In the genomic region with DNA sequence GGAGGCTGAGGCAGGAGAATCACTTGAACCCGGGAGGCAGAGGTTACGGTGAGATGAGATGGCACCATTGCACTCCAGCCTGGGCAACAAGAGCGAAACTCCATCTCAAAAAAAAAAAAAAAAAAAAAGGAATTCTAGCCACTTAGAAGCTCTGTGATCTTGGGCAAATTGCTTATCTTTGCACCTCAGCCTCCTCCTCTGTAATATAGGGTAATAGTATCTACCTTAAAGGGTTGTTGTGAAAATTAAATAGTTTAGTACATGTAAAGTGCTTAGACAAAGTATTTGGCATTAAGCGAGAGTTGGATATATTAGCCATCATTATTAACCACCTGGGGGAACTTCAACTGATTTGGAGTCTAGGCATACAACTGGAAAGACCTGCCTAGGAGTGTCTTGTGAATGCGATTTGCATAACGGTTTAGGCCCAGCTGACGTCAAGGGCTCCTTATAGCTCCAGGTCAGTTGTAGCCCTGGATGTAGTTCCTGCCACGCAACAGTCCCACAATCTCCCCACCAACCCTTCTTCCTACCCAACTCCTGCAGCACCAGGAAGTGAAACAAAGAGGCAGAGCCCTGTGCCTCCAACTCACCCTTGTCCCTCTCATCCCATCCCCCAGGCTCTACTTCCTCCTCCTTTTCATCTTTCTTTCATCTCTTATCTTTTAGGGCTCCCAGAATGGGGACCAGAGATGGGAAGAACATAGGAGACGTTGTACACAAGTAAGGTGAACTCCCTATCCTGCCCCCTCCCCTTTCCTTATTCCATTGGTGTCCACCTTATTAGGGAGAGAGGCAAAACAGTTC, we compare ENCODE assay signal across 1 cellular context.
TF ChIP-seq lines count a peak whose summit lies in the region.

No MANE protein-coding gene starts in this region.

TF ChIP-seq in K562, 482 proteins besides CTCF, POLR2A, EP300 and RAD21 (continues in another document):
- TF ChIP-seq SMC3 (conservative IDR thresholded peaks at IDR 0.05; ENCODE audit: insufficient read depth, low read depth, low read length) (no peak), SMARCA5 (IDR thresholded peaks at IDR 0.05) (no peak), CBX2 (IDR thresholded peaks at IDR 0.05; ENCODE audit: insufficient read depth, low read length, poor library complexity, severe bottlenecking) (no peak), MTA3 (IDR thresholded peaks at IDR 0.05; ENCODE audit: borderline replicate concordance) (peak; percentile 92), MCM2 (IDR thresholded peaks at IDR 0.05; ENCODE audit: low read depth) (no peak), ATF1 (CRISPR knock-in tag; IDR thresholded peaks at IDR 0.05) (no peak), ATF1 (tag; IDR thresholded peaks at IDR 0.05) (peak; percentile 94), POLR3A (IDR thresholded peaks at IDR 0.05; ENCODE audit: borderline replicate concordance, extremely low read depth, insufficient read depth, insufficient read length) (no peak), ATF7 (IDR thresholded peaks at IDR 0.05) (peak; percentile 96), NR2F6 (CRISPR knock-in tag; IDR thresholded peaks at IDR 0.05) (peak; percentile 47; the same call in 1 of the 2 replicates), KDM4B (IDR thresholded peaks at IDR 0.05; ENCODE audit: borderline replicate concordance in 2 of 2, low read depth in 1 of 2) (no peak), SRF (CRISPR knock-in tag; IDR thresholded peaks at IDR 0.05) (no peak; a peak in 1 of 4 replicates), GATAD2A (IDR thresholded peaks at IDR 0.05) (no peak), BRCA1 (IDR thresholded peaks at IDR 0.05) (no peak), BRCA1 (CRISPR knock-in tag; IDR thresholded peaks at IDR 0.05) (no peak), SNIP1 (IDR thresholded peaks at IDR 0.05; ENCODE audit: low read depth) (no peak), MTA1 (IDR thresholded peaks at IDR 0.05; ENCODE audit: borderline replicate concordance) (peak; percentile 78; the same call in 1 of the 2 replicates), TAF7 (tag; IDR thresholded peaks at IDR 0.05) (no peak), NR4A1 (CRISPR knock-in tag; IDR thresholded peaks at IDR 0.05) (no peak), NR4A1 (tag; IDR thresholded peaks at IDR 0.05) (no peak; the same call in 1 of the 2 replicates), SRSF9 (IDR thresholded peaks at IDR 0.05; ENCODE audit: borderline replicate concordance, low read depth, low read length) (no peak), TRIM24 (IDR thresholded peaks at IDR 0.05) (peak; percentile 26 to 36; a peak in 2 of 4 replicates), PML (IDR thresholded peaks at IDR 0.05; ENCODE audit: low read length) (peak; percentile 12; the same call in 1 of the 2 replicates), ZZZ3 (IDR thresholded peaks at IDR 0.05) (no peak), NEUROD1 (IDR thresholded peaks at IDR 0.05; ENCODE audit: borderline replicate concordance, low read depth, low read length, partially characterized antibody) (peak; percentile 48), NBN (IDR thresholded peaks at IDR 0.05; ENCODE audit: low read depth) (peak; percentile 79; the same call in 1 of the 2 replicates), XRCC4 (IDR thresholded peaks at IDR 0.05; ENCODE audit: extremely low read depth, insufficient read depth, insufficient read length) (no peak), BCOR (IDR thresholded peaks at IDR 0.05) (no peak), TEAD2 (tag; IDR thresholded peaks at IDR 0.05) (no peak), DACH1 (IDR thresholded peaks at IDR 0.05; ENCODE audit: partially characterized antibody) (peak; percentile 83), NFIC (IDR thresholded peaks at IDR 0.05) (peak; percentile 22; the same call in 1 of the 2 replicates), ARNT (IDR thresholded peaks at IDR 0.05) (no peak; a peak in 2 of 4 replicates), JUN (IDR thresholded peaks at IDR 0.05; ENCODE audit: borderline replicate concordance, low read depth, low read length) (peak; percentile 86), JUN (CRISPR knock-in tag; IDR thresholded peaks at IDR 0.05; ENCODE audit: borderline replicate concordance) (peak; percentile 87; the same call in 1 of the 2 replicates), ZNF174 (CRISPR knock-in tag; IDR thresholded peaks at IDR 0.05) (no peak)
- TF ChIP-seq, protein P1, sequence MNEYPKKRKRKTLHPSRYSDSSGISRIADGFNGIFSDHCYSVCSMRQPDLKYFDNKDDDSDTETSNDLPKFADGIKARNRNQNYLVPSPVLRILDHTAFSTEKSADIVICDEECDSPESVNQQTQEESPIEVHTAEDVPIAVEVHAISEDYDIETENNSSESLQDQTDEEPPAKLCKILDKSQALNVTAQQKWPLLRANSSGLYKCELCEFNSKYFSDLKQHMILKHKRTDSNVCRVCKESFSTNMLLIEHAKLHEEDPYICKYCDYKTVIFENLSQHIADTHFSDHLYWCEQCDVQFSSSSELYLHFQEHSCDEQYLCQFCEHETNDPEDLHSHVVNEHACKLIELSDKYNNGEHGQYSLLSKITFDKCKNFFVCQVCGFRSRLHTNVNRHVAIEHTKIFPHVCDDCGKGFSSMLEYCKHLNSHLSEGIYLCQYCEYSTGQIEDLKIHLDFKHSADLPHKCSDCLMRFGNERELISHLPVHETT (CRISPR knock-in tag; conservative IDR thresholded peaks at IDR 0.05 in 1 of 2, IDR thresholded peaks at IDR 0.05 in 1 of 2): peak in 1 of 2 experiments; percentile 57; a peak in 1 of 4 replicates
- TF ChIP-seq, protein P2, sequence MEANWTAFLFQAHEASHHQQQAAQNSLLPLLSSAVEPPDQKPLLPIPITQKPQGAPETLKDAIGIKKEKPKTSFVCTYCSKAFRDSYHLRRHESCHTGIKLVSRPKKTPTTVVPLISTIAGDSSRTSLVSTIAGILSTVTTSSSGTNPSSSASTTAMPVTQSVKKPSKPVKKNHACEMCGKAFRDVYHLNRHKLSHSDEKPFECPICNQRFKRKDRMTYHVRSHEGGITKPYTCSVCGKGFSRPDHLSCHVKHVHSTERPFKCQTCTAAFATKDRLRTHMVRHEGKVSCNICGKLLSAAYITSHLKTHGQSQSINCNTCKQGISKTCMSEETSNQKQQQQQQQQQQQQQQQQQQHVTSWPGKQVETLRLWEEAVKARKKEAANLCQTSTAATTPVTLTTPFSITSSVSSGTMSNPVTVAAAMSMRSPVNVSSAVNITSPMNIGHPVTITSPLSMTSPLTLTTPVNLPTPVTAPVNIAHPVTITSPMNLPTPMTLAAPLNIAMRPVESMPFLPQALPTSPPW (CRISPR knock-in tag; IDR thresholded peaks at IDR 0.05): no peak; the same call in none of the 2 replicates
- TF ChIP-seq, protein P3, sequence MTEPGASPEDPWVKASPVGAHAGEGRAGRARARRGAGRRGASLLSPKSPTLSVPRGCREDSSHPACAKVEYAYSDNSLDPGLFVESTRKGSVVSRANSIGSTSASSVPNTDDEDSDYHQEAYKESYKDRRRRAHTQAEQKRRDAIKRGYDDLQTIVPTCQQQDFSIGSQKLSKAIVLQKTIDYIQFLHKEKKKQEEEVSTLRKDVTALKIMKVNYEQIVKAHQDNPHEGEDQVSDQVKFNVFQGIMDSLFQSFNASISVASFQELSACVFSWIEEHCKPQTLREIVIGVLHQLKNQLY (CRISPR knock-in tag; conservative IDR thresholded peaks at IDR 0.05): no peak
- TF ChIP-seq, protein P4, sequence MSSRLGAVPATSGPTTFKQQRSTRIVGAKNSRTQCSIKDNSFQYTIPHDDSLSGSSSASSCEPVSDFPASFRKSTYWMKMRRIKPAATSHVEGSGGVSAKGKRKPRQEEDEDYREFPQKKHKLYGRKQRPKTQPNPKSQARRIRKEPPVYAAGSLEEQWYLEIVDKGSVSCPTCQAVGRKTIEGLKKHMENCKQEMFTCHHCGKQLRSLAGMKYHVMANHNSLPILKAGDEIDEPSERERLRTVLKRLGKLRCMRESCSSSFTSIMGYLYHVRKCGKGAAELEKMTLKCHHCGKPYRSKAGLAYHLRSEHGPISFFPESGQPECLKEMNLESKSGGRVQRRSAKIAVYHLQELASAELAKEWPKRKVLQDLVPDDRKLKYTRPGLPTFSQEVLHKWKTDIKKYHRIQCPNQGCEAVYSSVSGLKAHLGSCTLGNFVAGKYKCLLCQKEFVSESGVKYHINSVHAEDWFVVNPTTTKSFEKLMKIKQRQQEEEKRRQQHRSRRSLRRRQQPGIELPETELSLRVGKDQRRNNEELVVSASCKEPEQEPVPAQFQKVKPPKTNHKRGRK (tag; IDR thresholded peaks at IDR 0.05): no peak
- TF ChIP-seq, protein P5, sequence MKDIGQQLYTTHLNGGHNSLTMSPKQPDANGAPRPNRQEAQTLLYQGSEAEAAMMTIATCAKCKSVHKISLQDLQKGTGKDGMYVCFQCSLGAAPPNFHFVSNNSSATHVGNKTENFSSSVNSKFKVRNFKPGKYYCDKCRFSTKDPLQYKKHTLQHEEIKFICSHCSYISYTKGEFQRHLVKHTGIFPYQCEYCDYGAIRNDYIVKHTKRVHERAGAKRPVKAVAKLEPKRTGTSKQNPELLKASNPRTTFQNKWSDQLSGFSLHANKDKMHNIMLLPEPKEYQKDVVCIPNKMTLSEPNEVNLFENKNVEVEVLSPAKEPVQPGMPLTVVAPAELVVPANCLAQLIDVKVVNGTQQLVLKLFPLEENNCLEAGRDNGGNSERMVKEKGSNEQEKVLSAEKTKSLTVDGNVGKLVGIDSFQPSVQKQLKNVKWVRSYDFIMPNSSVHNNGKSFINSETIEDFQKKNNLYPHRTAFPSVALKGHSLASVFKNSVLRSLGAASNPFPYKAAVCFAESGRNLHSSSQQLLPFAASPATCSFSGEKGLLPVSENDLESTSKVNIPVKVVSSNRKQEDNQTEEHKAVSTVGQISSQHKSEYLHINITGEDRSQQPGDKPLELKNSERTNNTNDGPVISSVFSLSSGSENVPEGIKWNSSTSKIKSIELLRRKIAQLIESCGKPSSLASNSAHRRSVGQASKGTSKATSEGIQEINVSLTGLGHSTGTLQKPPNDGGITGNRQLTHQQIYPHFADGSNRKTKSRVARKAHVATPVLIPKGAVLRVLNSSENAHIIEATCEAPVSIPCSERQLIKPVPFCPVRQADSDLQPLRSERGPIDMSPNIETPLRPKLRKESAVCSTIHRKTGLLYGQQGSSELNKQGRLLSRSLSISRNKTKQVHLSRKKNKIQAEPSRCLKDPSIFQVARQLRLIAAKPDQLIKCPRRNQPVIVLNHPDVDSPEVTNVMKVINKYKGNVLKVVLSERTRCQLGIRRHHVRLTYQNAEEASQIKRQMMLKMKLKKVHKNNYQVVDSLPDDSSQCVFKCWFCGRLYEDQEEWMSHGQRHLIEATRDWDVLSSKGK (CRISPR knock-in tag; IDR thresholded peaks at IDR 0.05): no peak
- TF ChIP-seq, protein P6, sequence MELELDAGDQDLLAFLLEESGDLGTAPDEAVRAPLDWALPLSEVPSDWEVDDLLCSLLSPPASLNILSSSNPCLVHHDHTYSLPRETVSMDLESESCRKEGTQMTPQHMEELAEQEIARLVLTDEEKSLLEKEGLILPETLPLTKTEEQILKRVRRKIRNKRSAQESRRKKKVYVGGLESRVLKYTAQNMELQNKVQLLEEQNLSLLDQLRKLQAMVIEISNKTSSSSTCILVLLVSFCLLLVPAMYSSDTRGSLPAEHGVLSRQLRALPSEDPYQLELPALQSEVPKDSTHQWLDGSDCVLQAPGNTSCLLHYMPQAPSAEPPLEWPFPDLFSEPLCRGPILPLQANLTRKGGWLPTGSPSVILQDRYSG (tag; conservative IDR thresholded peaks at IDR 0.05; ENCODE audit: low read depth): peak; percentile 61; the same call in 1 of the 2 replicates
- TF ChIP-seq, protein P7, sequence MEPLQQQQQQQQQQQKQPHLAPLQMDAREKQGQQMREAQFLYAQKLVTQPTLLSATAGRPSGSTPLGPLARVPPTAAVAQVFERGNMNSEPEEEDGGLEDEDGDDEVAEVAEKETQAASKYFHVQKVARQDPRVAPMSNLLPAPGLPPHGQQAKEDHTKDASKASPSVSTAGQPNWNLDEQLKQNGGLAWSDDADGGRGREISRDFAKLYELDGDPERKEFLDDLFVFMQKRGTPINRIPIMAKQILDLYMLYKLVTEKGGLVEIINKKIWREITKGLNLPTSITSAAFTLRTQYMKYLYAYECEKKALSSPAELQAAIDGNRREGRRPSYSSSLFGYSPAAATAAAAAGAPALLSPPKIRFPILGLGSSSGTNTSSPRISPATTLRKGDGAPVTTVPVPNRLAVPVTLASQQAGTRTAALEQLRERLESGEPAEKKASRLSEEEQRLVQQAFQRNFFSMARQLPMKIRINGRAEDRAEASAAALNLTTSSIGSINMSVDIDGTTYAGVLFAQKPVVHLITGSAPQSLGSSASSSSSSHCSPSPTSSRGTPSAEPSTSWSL (CRISPR knock-in tag; IDR thresholded peaks at IDR 0.05; ENCODE audit: borderline replicate concordance): no peak
- TF ChIP-seq, protein P8, sequence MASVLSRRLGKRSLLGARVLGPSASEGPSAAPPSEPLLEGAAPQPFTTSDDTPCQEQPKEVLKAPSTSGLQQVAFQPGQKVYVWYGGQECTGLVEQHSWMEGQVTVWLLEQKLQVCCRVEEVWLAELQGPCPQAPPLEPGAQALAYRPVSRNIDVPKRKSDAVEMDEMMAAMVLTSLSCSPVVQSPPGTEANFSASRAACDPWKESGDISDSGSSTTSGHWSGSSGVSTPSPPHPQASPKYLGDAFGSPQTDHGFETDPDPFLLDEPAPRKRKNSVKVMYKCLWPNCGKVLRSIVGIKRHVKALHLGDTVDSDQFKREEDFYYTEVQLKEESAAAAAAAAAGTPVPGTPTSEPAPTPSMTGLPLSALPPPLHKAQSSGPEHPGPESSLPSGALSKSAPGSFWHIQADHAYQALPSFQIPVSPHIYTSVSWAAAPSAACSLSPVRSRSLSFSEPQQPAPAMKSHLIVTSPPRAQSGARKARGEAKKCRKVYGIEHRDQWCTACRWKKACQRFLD (CRISPR knock-in tag; IDR thresholded peaks at IDR 0.05): no peak
- TF ChIP-seq, protein P9, sequence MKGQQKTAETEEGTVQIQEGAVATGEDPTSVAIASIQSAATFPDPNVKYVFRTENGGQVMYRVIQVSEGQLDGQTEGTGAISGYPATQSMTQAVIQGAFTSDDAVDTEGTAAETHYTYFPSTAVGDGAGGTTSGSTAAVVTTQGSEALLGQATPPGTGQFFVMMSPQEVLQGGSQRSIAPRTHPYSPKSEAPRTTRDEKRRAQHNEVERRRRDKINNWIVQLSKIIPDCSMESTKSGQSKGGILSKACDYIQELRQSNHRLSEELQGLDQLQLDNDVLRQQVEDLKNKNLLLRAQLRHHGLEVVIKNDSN (CRISPR knock-in tag; IDR thresholded peaks at IDR 0.05): no peak
- TF ChIP-seq, protein P10, sequence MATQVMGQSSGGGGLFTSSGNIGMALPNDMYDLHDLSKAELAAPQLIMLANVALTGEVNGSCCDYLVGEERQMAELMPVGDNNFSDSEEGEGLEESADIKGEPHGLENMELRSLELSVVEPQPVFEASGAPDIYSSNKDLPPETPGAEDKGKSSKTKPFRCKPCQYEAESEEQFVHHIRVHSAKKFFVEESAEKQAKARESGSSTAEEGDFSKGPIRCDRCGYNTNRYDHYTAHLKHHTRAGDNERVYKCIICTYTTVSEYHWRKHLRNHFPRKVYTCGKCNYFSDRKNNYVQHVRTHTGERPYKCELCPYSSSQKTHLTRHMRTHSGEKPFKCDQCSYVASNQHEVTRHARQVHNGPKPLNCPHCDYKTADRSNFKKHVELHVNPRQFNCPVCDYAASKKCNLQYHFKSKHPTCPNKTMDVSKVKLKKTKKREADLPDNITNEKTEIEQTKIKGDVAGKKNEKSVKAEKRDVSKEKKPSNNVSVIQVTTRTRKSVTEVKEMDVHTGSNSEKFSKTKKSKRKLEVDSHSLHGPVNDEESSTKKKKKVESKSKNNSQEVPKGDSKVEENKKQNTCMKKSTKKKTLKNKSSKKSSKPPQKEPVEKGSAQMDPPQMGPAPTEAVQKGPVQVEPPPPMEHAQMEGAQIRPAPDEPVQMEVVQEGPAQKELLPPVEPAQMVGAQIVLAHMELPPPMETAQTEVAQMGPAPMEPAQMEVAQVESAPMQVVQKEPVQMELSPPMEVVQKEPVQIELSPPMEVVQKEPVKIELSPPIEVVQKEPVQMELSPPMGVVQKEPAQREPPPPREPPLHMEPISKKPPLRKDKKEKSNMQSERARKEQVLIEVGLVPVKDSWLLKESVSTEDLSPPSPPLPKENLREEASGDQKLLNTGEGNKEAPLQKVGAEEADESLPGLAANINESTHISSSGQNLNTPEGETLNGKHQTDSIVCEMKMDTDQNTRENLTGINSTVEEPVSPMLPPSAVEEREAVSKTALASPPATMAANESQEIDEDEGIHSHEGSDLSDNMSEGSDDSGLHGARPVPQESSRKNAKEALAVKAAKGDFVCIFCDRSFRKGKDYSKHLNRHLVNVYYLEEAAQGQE (CRISPR knock-in tag; IDR thresholded peaks at IDR 0.05; ENCODE audit: low read depth): no peak
